ENCODE assay signal across 8 cellular contexts in the genomic region with DNA sequence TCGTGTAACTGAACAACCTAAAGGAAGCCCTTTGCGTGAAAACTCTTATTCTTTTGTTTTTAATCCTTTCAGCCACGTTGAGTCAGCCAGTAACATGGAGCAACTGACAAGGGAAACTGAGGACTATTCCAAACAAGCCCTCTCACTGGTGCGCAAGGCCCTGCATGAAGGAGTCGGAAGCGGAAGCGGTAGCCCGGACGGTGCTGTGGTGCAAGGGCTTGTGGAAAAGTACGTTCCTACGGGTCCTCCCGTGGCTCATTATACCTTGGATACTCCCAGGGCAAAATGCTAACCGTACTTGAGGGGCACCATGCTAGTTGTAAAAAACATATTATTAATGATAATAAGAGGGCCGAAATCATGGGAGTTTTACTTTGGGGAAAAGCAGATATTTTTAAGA. TPM values are rescaled to one million over a fixed set of nuclear protein-coding genes. Genes with fewer than 3 reads are reported as not detected.
DNase-seq lines count a peak whose midpoint lies in the region; ATAC-seq, FAIRE-seq and TF ChIP-seq lines count a peak whose summit lies in the region.
"Had no signal": no experiment of that assay in that cellular context is flagged by ENCODE, and none has a peak within 500 bp of the region (broad histone marks: within the 10 kb centered on the region; RNA-seq: fewer than 3 reads in every experiment).

No MANE protein-coding gene starts in this region.

- dilution Hi-C loops in mammary epithelial cell (cut with HindIII; ENCODE audit: low sequenced_read_pairs) = no loop called here

- H3K4me2 ChIP-seq in mammary epithelial cell (ENCODE audit: insufficient read depth, low read depth, low read length) (peak overlapping the region; percentile 55), mesendoderm (ENCODE audit: low read length) (no peak overlapping the region)

- H3K27me3 Mint-ChIP-seq in activated CD4-positive, alpha-beta T cell treated with anti-CD3 and anti-CD28 coated beads, Interleukin-2, amount 10 ng/mL, durations not matched to agents 7 days and 5 days = peaks cover 4% of the 10 kb centered on the region

- no peak overlapping the region for H2BK15ac ChIP-seq in mesendoderm (replicated peaks; ENCODE audit: low read depth)

- peak overlapping the region; percentile 94 for H2BK5ac ChIP-seq in mesendoderm (ENCODE audit: low read length)

- H3K36me3 Mint-ChIP-seq in activated CD4-positive, alpha-beta T cell treated with anti-CD3 and anti-CD28 coated beads, Interleukin-2, amount 10 ng/mL, durations not matched to agents 7 days and 5 days (ENCODE audit: low read depth) = no peaks in the 10 kb centered on the region

- TF ChIP-seq CTCF in mammary epithelial cell (conservative IDR thresholded peaks at IDR 0.05 in 1 of 2, IDR thresholded peaks at IDR 0.05 in 1 of 2; ENCODE audit: extremely low read depth in 1 of 2, insufficient read depth in 1 of 2, low read depth in 1 of 2, low read length in 2 of 2) = no peak
- no peak for TF ChIP-seq CTCF in upper lobe of left lung (IDR thresholded peaks at IDR 0.05)

- CTCF ChIA-PET in mammary epithelial cell (lab: Charles Lee; ENCODE audit: low non-redundant PET) = interaction anchor here (0.5 to 0.7 kb wide), 3 partner anchors 27 to 382 kb away, joined by 3 to 4 read pairs (median 3); no protein-coding TSS in a partner anchor
- CTCF ChIA-PET in activated CD4-positive, alpha-beta T cell treated with anti-CD3 and anti-CD28 coated beads, Interleukin-2, amount 10 ng/mL, durations not matched to agents 7 days and 5 days (lab: Charles Lee) = interaction anchor here (0.6 to 1.1 kb wide), 2 partner anchors 10 to 278 kb away, joined by 3 to 5 read pairs; no protein-coding TSS in a partner anchor

- H3K9ac ChIP-seq in mammary epithelial cell (ENCODE audit: insufficient read depth, low read length) (peak overlapping the region; percentile 75), mesendoderm (ENCODE audit: low read length) (no peak overlapping the region)

- in situ Hi-C loops in mammary epithelial cell (cut with MboI; ENCODE audit: low sequenced_read_pairs in 2 of 2) = no loop called here

- no peak for TF ChIP-seq POLR2A in upper lobe of left lung (IDR thresholded peaks at IDR 0.05)

- peak overlapping the region; percentile 78 for H3K4ac ChIP-seq in mesendoderm (ENCODE audit: low read depth, low read length)

- H3K23ac ChIP-seq in mesendoderm (ENCODE audit: low read length) = no peak overlapping the region

- H3K79me1 ChIP-seq in mesendoderm (ENCODE audit: low read length) = no peaks in the 10 kb centered on the region

- H3K9me3 Mint-ChIP-seq in activated CD4-positive, alpha-beta T cell treated with anti-CD3 and anti-CD28 coated beads, Interleukin-2, amount 10 ng/mL, durations not matched to agents 7 days and 5 days = no peaks in the 10 kb centered on the region
- H3K9me3 Mint-ChIP-seq: activated B cell treated with CpG ODN at 0.5 μM for 24 hours had no signal

- no peaks in the 10 kb centered on the region for H3K27me3 ChIP-seq in mammary epithelial cell (ENCODE audit: insufficient read depth, low read length)
- H3K27me3 ChIP-seq in mesendoderm (ENCODE audit: insufficient read depth, low read length, poor library complexity) = no peaks in the 10 kb centered on the region
- no peaks in the 10 kb centered on the region for H3K27me3 ChIP-seq in upper lobe of left lung

- peak overlapping the region; percentile 83 for H3K56ac ChIP-seq in mesendoderm (ENCODE audit: low read length)

- H3K36me3 ChIP-seq in mammary epithelial cell (ENCODE audit: insufficient read depth, low read length) (peaks cover 69% of the 10 kb centered on the region), mesendoderm (ENCODE audit: control insufficient read depth, insufficient read depth, low read length) (no peaks in the 10 kb centered on the region), upper lobe of left lung (no peaks in the 10 kb centered on the region)

- H4K20me1 ChIP-seq in mammary epithelial cell (ENCODE audit: insufficient read depth, low read length) = no peaks in the 10 kb centered on the region

- peak; percentile 76 for DNase-seq in NCI-H2107 treated with DMSO at 0.1 percent for 48 hours (lab: John Stamatoyannopoulos, UW; ENCODE audit: unreplicated experiment)
- no peak for DNase-seq in mammary epithelial cell
- DNase-seq in mesendoderm = no peak
- no peak for DNase-seq in upper lobe of left lung
- DNase-seq in HTR-8/SVneo (ENCODE audit: insufficient read length, low spot score) = no peak
- no peak for DNase-seq in activated CD4-positive, alpha-beta T cell treated with anti-CD3 and anti-CD28 coated beads, Interleukin-2, amount 50 U/mL, for 4 hours
- DNase-seq in activated CD4-positive, alpha-beta T cell treated with anti-CD3 and anti-CD28 coated beads, Interleukin-2, amount 10 ng/mL, durations not matched to agents 7 days and 5 days = no peak
- DNase-seq: activated B cell treated with CpG ODN at 0.5 μM for 24 hours had no signal

- no peak for ATAC-seq in upper lobe of left lung (ENCODE audit: low FRiP score in 2 of 2)

- H3K79me2 ChIP-seq in mammary epithelial cell (ENCODE audit: insufficient read depth, low read length) (peaks cover 18% of the 10 kb centered on the region), mesendoderm (ENCODE audit: control insufficient read depth, insufficient read depth, low read length) (no peaks in the 10 kb centered on the region)

- H3K4me1 ChIP-seq in mammary epithelial cell (ENCODE audit: insufficient read depth, low read length) = peaks cover 75% of the 10 kb centered on the region
- peaks cover 11% of the 10 kb centered on the region for H3K4me1 ChIP-seq in mesendoderm (ENCODE audit: control insufficient read depth, low read depth, low read length)
- peaks cover 5 to 17% (median 14%) of the 10 kb centered on the region in 4 donors for H3K4me1 ChIP-seq in upper lobe of left lung

- peak overlapping the region; percentile 43 for H2AK5ac ChIP-seq in mesendoderm (ENCODE audit: low read length)

- H4K8ac ChIP-seq in mesendoderm (ENCODE audit: low read depth, low read length) = no peak overlapping the region

- POLR2A ChIA-PET in activated CD4-positive, alpha-beta T cell treated with anti-CD3 and anti-CD28 coated beads, Interleukin-2, amount 10 ng/mL, durations not matched to agents 7 days and 5 days (lab: Charles Lee) = no interaction called here

- no peak overlapping the region for H4K5ac ChIP-seq in mesendoderm (ENCODE audit: low read length)

- no peak overlapping the region for H2AFZ ChIP-seq in mammary epithelial cell (ENCODE audit: low read depth, low read length)

- H3K27ac Mint-ChIP-seq in activated CD4-positive, alpha-beta T cell treated with anti-CD3 and anti-CD28 coated beads, Interleukin-2, amount 10 ng/mL, durations not matched to agents 7 days and 5 days = no peak overlapping the region
- H3K27ac Mint-ChIP-seq: activated B cell treated with CpG ODN at 0.5 μM for 24 hours had no signal

- intact Hi-C loops in mammary epithelial cell (cut with micrococcal nuclease) = loop anchor here (2.0 kb wide), 1 partner anchor 213 kb away; a partner anchor contains a TSS

- no peak for FAIRE-seq in HTR-8/SVneo (lab: Jason Lieb, UNC)

- H3K18ac ChIP-seq in mesendoderm (ENCODE audit: low read length) = peak overlapping the region; percentile 56

- peak overlapping the region; percentile 75 for H3K27ac ChIP-seq in mammary epithelial cell (ENCODE audit: insufficient read depth, low read depth, low read length)
- peak overlapping the region; percentile 93 for H3K27ac ChIP-seq in mesendoderm (ENCODE audit: low read depth, low read length)
- peak overlapping the region; percentile 53 to 70 (median 66) for H3K27ac ChIP-seq in upper lobe of left lung

- H3K4me3 ChIP-seq in mammary epithelial cell (replicated peaks in 1 of 3; ENCODE audit: insufficient read depth in 1 of 3, low read depth in 2 of 3, low read length in 3 of 3) = no peak overlapping the region
- no peak overlapping the region for H3K4me3 ChIP-seq in mesendoderm (ENCODE audit: low read length)
- H3K4me3 ChIP-seq in upper lobe of left lung = no peak overlapping the region

- no TSS peak for BruUV-seq in mammary epithelial cell (replicated peaks; lab: Mats Ljungman, UMichigan)

- no peaks in the 10 kb centered on the region for H3K4me1 Mint-ChIP-seq in activated CD4-positive, alpha-beta T cell treated with anti-CD3 and anti-CD28 coated beads, Interleukin-2, amount 10 ng/mL, durations not matched to agents 7 days and 5 days
- H3K4me1 Mint-ChIP-seq: activated B cell treated with CpG ODN at 0.5 μM for 24 hours had no signal

- H3K4me3 Mint-ChIP-seq in activated CD4-positive, alpha-beta T cell treated with anti-CD3 and anti-CD28 coated beads, Interleukin-2, amount 10 ng/mL, durations not matched to agents 7 days and 5 days = no peak overlapping the region
- H3K4me3 Mint-ChIP-seq: activated B cell treated with CpG ODN at 0.5 μM for 24 hours had no signal

- TF ChIP-seq EP300 in upper lobe of left lung (IDR thresholded peaks at IDR 0.05) = no peak

- H3K9me3 ChIP-seq in mammary epithelial cell (replicated peaks; ENCODE audit: insufficient read depth, low read length) = no peaks in the 10 kb centered on the region
- no peaks in the 10 kb centered on the region for H3K9me3 ChIP-seq in upper lobe of left lung

- peak overlapping the region; percentile 50 for H2BK120ac ChIP-seq in mesendoderm (ENCODE audit: low read depth, low read length)

- 57% methylated on average over 12 of the region's 14 CpGs for WGBS in mammary epithelial cell (ENCODE audit: low coverage, missing lambda C conversion rate)
- no CpG with 5 or more reads among the region's 14 CpGs for WGBS in mesendoderm (ENCODE audit: extremely low coverage, insufficient coverage, low lambda C conversion rate)
- WGBS in upper lobe of left lung, 2 donors = 88 to 91% methylated on average over 14 of the region's 14 CpGs

RNA-seq across cellular contexts. Expression of a gene that starts 49.4 kb away (rescaled TPM):
- total RNA-seq in mammary epithelial cell (1,000 to 10,000 TPM; 1,201 to 2,277 TPM), upper lobe of left lung (10 to 100 TPM; 10.5 to 74.6 (median 46.1) TPM)
- polyA plus RNA-seq in mammary epithelial cell = 1,668 TPM
- polyA minus RNA-seq in mammary epithelial cell = 2,109 TPM
- polyA plus RNA-seq in mesendoderm (2013, experiment 1 of 2) = 6.4 TPM
- 6.9 TPM for polyA plus RNA-seq in mesendoderm (2013, experiment 2 of 2)
- under 1 TPM; 0.04 to 0.05 TPM for total RNA-seq in activated CD4-positive, alpha-beta T cell treated with anti-CD3 and anti-CD28 coated beads, Interleukin-2, amount 10 ng/mL, durations not matched to agents 7 days and 5 days
- total RNA-seq: activated B cell treated with CpG ODN at 0.5 μM for 24 hours had no signal

Comparison
In these comparisons a context has a peak if more than half of its experiments do, and no peak if none do; other contexts are left out.
1. RNA of a gene that starts 49.4 kb away (total RNA-seq): 1,201 to 2,277 TPM in mammary epithelial cell; 10.5 to 74.6 TPM in upper lobe of left lung and 0.04 to 0.05 TPM in activated CD4-positive, alpha-beta T cell treated with anti-CD3 and anti-CD28 coated beads, Interleukin-2, amount 10 ng/mL, durations not matched to agents 7 days and 5 days; every median in the first group is over 10 times any median in the second.
2. Peak in every context shown above with its lines, with median percentiles within 50 percentile points of each other: H3K27ac ChIP-seq.